2 cellular contexts compared by ENCODE assay signal in genomic region chr6:36625161-36625919, GRCh38.
A peak's percentile ranks its signal among the peaks of the same experiment; 100 is the strongest.
TF ChIP-seq lines count a peak whose summit lies in the region.

No MANE protein-coding gene starts in this region.

TF ChIP-seq in IMR-90, 13 proteins besides CTCF, POLR2A, EP300 and RAD21:
- TF ChIP-seq BHLHE40 (IDR thresholded peaks at IDR 0.05; ENCODE audit: low read depth, low read length), result no peak
- peak; percentile 47; the same call in 1 of the 2 replicates for TF ChIP-seq MXI1 (IDR thresholded peaks at IDR 0.05; ENCODE audit: borderline replicate concordance, low read depth, low read length)
- TF ChIP-seq MAZ (IDR thresholded peaks at IDR 0.05; ENCODE audit: borderline replicate concordance, low read depth, low read length), result no peak
- TF ChIP-seq MAFK (IDR thresholded peaks at IDR 0.05; ENCODE audit: low read depth, low read length), result no peak
- no peak; the same call in 1 of the 2 replicates for TF ChIP-seq FOS (IDR thresholded peaks at IDR 0.05; ENCODE audit: low read depth, low read length)
- TF ChIP-seq SMC3 (IDR thresholded peaks at IDR 0.05; ENCODE audit: low read depth, low read length), result 0 out of 2 replicates have a peak, but pooled peaks have one; percentile 11
- no peak for TF ChIP-seq RCOR1 (IDR thresholded peaks at IDR 0.05; ENCODE audit: insufficient replicate concordance, low read length)
- TF ChIP-seq CEBPB (IDR thresholded peaks at IDR 0.05; ENCODE audit: low read depth, low read length), result no peak
- TF ChIP-seq RFX5 (IDR thresholded peaks at IDR 0.05; ENCODE audit: low read depth, low read length), result no peak
- no peak for TF ChIP-seq ELK1 (IDR thresholded peaks at IDR 0.05; ENCODE audit: borderline replicate concordance, low read depth, low read length)
- no peak for TF ChIP-seq USF2 (IDR thresholded peaks at IDR 0.05; ENCODE audit: low read depth, low read length)
- TF ChIP-seq NFE2L2 (IDR thresholded peaks at IDR 0.05; ENCODE audit: low read depth, low read length), result no peak
TF ChIP-seq in IMR-90: peak in this region for 2.

TF ChIP-seq in SK-N-SH, 30 proteins besides CTCF, POLR2A, EP300 and RAD21:
- TF ChIP-seq USF1 (IDR thresholded peaks at IDR 0.05; ENCODE audit: borderline replicate concordance, low read depth) (no peak), RXRA (IDR thresholded peaks at IDR 0.05; ENCODE audit: borderline replicate concordance, low read depth) (no peak), RCOR1 (IDR thresholded peaks at IDR 0.05; ENCODE audit: low read length) (no peak), REST (IDR thresholded peaks at IDR 0.05; ENCODE audit: low read depth, low read length) (no peak), MXI1 (IDR thresholded peaks at IDR 0.05; ENCODE audit: low read depth, low read length) (no peak), CHD2 (IDR thresholded peaks at IDR 0.05; ENCODE audit: low read length, partially characterized antibody) (no peak), NFIC (IDR thresholded peaks at IDR 0.05; ENCODE audit: borderline replicate concordance) (no peak), EZH2phosphoT487 (IDR thresholded peaks at IDR 0.05; ENCODE audit: borderline replicate concordance, low read depth) (no peak)
